In the genomic region with DNA sequence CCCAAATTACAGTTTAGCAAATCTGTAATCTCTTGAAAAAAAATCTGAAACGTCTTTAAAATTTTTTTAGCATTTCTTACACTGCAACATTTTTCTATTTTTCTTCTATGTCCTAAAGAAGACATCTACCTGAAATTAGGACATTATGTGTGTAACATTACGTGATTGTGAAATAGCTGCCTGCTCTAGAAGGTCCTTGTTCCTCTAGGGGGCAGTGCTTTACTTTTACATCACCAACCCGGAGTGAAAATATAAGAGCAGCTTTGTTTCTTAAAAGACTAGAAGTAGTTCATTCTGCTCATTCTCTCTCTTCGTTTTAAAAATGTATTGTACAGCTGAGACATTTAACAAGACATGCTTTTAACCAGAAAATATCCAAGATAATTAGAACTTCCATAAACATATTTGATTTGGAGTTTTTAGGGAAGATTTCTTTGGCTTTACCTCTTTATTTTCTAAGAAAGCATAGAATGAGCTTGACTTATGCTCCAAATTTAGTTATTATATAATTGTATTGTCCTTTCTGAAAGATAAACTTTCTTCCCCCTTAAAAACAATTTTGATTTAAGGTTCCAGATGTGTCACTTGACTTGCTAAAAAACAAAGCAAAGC, we compare ENCODE assay signal across 8 cellular contexts. TPM values are rescaled to one million over a fixed set of nuclear protein-coding genes. Genes with fewer than 3 reads are reported as not detected.
A peak's percentile ranks its signal among the peaks of the same experiment; 100 is the strongest.
DNase-seq lines count a peak whose midpoint lies in the region; FAIRE-seq and TF ChIP-seq lines count a peak whose summit lies in the region.

No MANE protein-coding gene starts in this region.

- no peaks in the 10 kb centered on the region for H3K36me3 ChIP-seq in kidney (ENCODE audit: control insufficient read depth in 1 of 2, insufficient read depth in 2 of 2, low read length in 2 of 2)
- no peaks in the 10 kb centered on the region for H3K36me3 ChIP-seq in subcutaneous abdominal adipose tissue (ENCODE audit: control insufficient read depth in 5 of 5, insufficient read depth in 5 of 5, low read length in 5 of 5)

- no peaks in the 10 kb centered on the region for H3K27me3 ChIP-seq in subcutaneous abdominal adipose tissue (ENCODE audit: control insufficient read depth in 5 of 5, insufficient read depth in 4 of 5, low read length in 5 of 5)

- H3K27ac ChIP-seq in kidney (ENCODE audit: low read depth in 2 of 2, low read length in 2 of 2) (no peak overlapping the region), subcutaneous abdominal adipose tissue (ENCODE audit: low read depth, low read length) (peak overlapping the region; percentile 65)

- FAIRE-seq in kidney (lab: Jason Lieb, UNC): peak; percentile 96

- H3K4me1 ChIP-seq in kidney (ENCODE audit: control insufficient read depth in 1 of 2, insufficient read depth in 1 of 2, low read depth in 1 of 2, low read length in 2 of 2) (no peaks in the 10 kb centered on the region), subcutaneous abdominal adipose tissue (ENCODE audit: control insufficient read depth in 5 of 5, insufficient read depth in 5 of 5, low read length in 5 of 5) (peaks cover 0 to 4% (median 0%) of the 10 kb centered on the region in 5 donors)

- intact Hi-C loops in kidney (cut with DNase I): no loop called here

- H3K9me3 ChIP-seq in kidney (ENCODE audit: control insufficient read depth in 1 of 2, low read length in 2 of 2): no peaks in the 10 kb centered on the region
- H3K9me3 ChIP-seq in subcutaneous abdominal adipose tissue (ENCODE audit: control insufficient read depth in 5 of 5, low read length in 5 of 5): no peaks in the 10 kb centered on the region

- no peak overlapping the region for H3K4me3 ChIP-seq in kidney (ENCODE audit: low read length in 2 of 2)
- no peak overlapping the region for H3K4me3 ChIP-seq in subcutaneous abdominal adipose tissue (ENCODE audit: low read depth in 1 of 5, low read length in 5 of 5)

- peak; percentile 70 for TF ChIP-seq CTCF in kidney (IDR thresholded peaks at IDR 0.05; ENCODE audit: borderline replicate concordance, extremely low read depth, insufficient read depth)

- H3K9ac ChIP-seq in kidney (ENCODE audit: low read length in 2 of 2) (no peak overlapping the region), subcutaneous abdominal adipose tissue (ENCODE audit: low read length in 5 of 5) (no peak overlapping the region)

- DNase-seq in stimulated activated CD4-positive, alpha-beta T cell treated with anti-CD3 and anti-CD28 coated beads, Interleukin-2, amount 100 ng/mL, for 48 hours: peak; percentile 4 to 21
- no peak for DNase-seq in stimulated activated CD4-positive, alpha-beta T cell treated with anti-CD3 and anti-CD28 coated beads, Interleukin-4, amount 100 ng/mL, for 1 hour
- DNase-seq in H4 (ENCODE audit: low spot score) (peak; percentile 82), KG1 (lab: John Stamatoyannopoulos, UW) (peak; percentile 24), OCI-M1 (lab: John Stamatoyannopoulos, UW) (peak; percentile 87), kidney (no peak)
- peak; percentile 21 for DNase-seq in central memory CD4-positive, alpha-beta T cell

RNA-seq across cellular contexts. Expression of a gene that starts 48.1 kb away (rescaled TPM):
- 22.2 and 30.6 TPM in 2 replicates for total RNA-seq in H4 (2014; rRNA removed; shearing (Covaris generic))
- total RNA-seq in kidney: 23.3 TPM
- polyA plus RNA-seq in kidney (ENCODE audit: insufficient read depth, low read depth, low replicate concordance): 18.2 TPM

Comparison
In these comparisons a context has a peak if more than half of its experiments do, and no peak if none do; other contexts are left out.
1. DNase-seq: peak in stimulated activated CD4-positive, alpha-beta T cell treated with anti-CD3 and anti-CD28 coated beads, Interleukin-2, amount 100 ng/mL, for 48 hours (2 of 2), H4 (single experiment), KG1 (single experiment), OCI-M1 (single experiment) and central memory CD4-positive, alpha-beta T cell (single experiment); none in stimulated activated CD4-positive, alpha-beta T cell treated with anti-CD3 and anti-CD28 coated beads, Interleukin-4, amount 100 ng/mL, for 1 hour (single experiment) and kidney (single experiment).